10 cellular contexts compared by ENCODE assay signal in the genomic region with DNA sequence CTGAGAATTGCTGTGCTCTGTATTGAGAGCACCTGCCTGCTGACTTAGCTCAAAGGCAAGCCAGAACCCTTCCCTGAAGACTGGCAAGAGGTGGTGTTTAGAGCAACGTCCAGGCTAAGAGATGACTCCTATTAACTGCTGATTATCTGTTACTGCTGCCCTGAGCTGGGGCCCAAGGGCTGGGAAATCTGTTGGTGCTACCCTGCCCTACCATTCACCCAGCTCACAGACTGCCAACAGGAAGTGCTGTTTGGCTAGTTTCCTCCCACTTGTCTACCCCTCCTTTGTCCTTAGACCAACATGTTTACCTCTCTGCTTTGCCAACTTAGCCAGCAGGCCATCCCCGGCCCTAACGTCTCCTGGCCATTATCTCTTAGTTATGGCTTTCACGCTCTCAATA. TPM values are rescaled to one million over a fixed set of nuclear protein-coding genes. Genes with fewer than 3 reads are reported as not detected.
A peak's percentile ranks its signal among the peaks of the same experiment; 100 is the strongest.
DNase-seq lines count a peak whose midpoint lies in the region; ATAC-seq and TF ChIP-seq lines count a peak whose summit lies in the region.
"Had no signal": no experiment of that assay in that cellular context is flagged by ENCODE, and none has a peak within 500 bp of the region (broad histone marks: within the 10 kb centered on the region; RNA-seq: fewer than 3 reads in every experiment).

No MANE protein-coding gene starts in this region.

- intact Hi-C loops in breast epithelium (cut with DNase I; ENCODE audit: low total_unique reads): loop anchor here (10.0 kb wide), 1 partner anchor 1868 kb away; no protein-coding TSS in a partner anchor

- peak overlapping the region; percentile 40 to 71 for H3K27ac ChIP-seq in breast epithelium
- peak overlapping the region; percentile 95 for H3K27ac ChIP-seq in neutrophil

- H3K4me1 ChIP-seq in breast epithelium (peaks cover 1 to 13% of the 10 kb centered on the region in 2 donors), neutrophil (ENCODE audit: control insufficient read depth in 1 of 2, insufficient read depth in 1 of 2, low read depth in 1 of 2, low read length in 1 of 2) (peaks cover 72% of the 10 kb centered on the region in 2 experiments)

- TF ChIP-seq POLR2A in breast epithelium (IDR thresholded peaks at IDR 0.05): no peak
- TF ChIP-seq POLR2A in GM18505 (IDR thresholded peaks at IDR 0.05; ENCODE audit: borderline replicate concordance, extremely low read depth, insufficient read depth, insufficient read length): no peak

- H3K4me3 ChIP-seq in breast epithelium (no peak overlapping the region), neutrophil (ENCODE audit: low read depth in 1 of 2, low read length in 1 of 2) (peak overlapping the region; percentile 31 to 46)

- no peak for TF ChIP-seq CTCF in breast epithelium (IDR thresholded peaks at IDR 0.05)
- TF ChIP-seq CTCF in neutrophil (IDR thresholded peaks at IDR 0.05): no peak

- ATAC-seq in GM18861 (IDR thresholded peaks at IDR 0.05; ENCODE audit: unreplicated experiment) (no peak), GM19455 (IDR thresholded peaks at IDR 0.05; ENCODE audit: unreplicated experiment) (no peak), GM18505 (IDR thresholded peaks at IDR 0.05; ENCODE audit: unreplicated experiment) (no peak)

- H3K36me3 ChIP-seq in breast epithelium (peaks cover 4% of the 10 kb centered on the region), neutrophil (peaks cover 62% of the 10 kb centered on the region)

- H3K9me3 ChIP-seq in breast epithelium: no peaks in the 10 kb centered on the region
- H3K9me3 ChIP-seq in neutrophil: no peaks in the 10 kb centered on the region

- DNase-seq in NCI-H1092 treated with DMSO at 0.1 percent for 48 hours (lab: John Stamatoyannopoulos, UW) (peak; percentile 3), NCI-H1092 (lab: John Stamatoyannopoulos, UW) (no peak), NCI-H2196 (lab: John Stamatoyannopoulos, UW; ENCODE audit: unreplicated experiment) (peak; percentile 51), breast epithelium (ENCODE audit: low spot score in 2 of 2) (no peak)
- DNase-seq: hippocampal formation, NCI-H1105 treated with DMSO at 0.1 percent for 48 hours had no signal

- H3K27me3 ChIP-seq in breast epithelium (no peaks in the 10 kb centered on the region), neutrophil (no peaks in the 10 kb centered on the region)

RNA-seq across cellular contexts. Expression of gene RAB24, which starts 6.9 kb away (rescaled TPM):
- total RNA-seq in breast epithelium: 10 to 100 TPM; 21.4 to 62.9 (median 36.0) TPM

RNA-seq across cellular contexts. Expression of gene PRELID1, which starts 7.0 kb away (rescaled TPM):
- total RNA-seq in breast epithelium: 10 to 100 TPM; 61.0 to 97.0 (median 68.8) TPM

RNA-seq across cellular contexts. Expression of gene MXD3, which starts 15.1 kb away (rescaled TPM):
- total RNA-seq in breast epithelium: 10 to 100 TPM in 1 of 3 donors, 1 to 10 TPM in 2; 4.2 to 10.5 (median 9.4) TPM

RNA-seq across cellular contexts. Expression of gene LMAN2, which starts 54.9 kb away (rescaled TPM):
- 100 to 1,000 TPM; 139 to 188 (median 170) TPM for total RNA-seq in breast epithelium

Comparison
In these comparisons a context has a peak if more than half of its experiments do, and no peak if none do; other contexts are left out.
1. DNase-seq: peak in NCI-H1092 treated with DMSO at 0.1 percent for 48 hours (single experiment) and NCI-H2196 (single experiment); none in NCI-H1092 (single experiment) and breast epithelium (0 of 2).
2. H3K4me3 ChIP-seq: peak in neutrophil (2 of 2); none in breast epithelium (0 of 3).